8 cellular contexts compared by ENCODE assay signal in genomic region chr6:25070547-25071366, GRCh38.
A peak's percentile ranks its signal among the peaks of the same experiment; 100 is the strongest.
DNase-seq lines count a peak whose midpoint lies in the region; ATAC-seq and TF ChIP-seq lines count a peak whose summit lies in the region.

No MANE protein-coding gene starts in this region.

- H3K9ac ChIP-seq in KMS-11 (no peak overlapping the region), fibroblast of lung (ENCODE audit: insufficient read depth, low read length) (no peak overlapping the region), neural cell (ENCODE audit: low read length) (no peak overlapping the region)

- no peaks in the 10 kb centered on the region for H3K27me3 ChIP-seq in KMS-11 (ENCODE audit: insufficient read depth, low read depth)
- H3K27me3 ChIP-seq in PC-9 (ENCODE audit: insufficient read depth, low read depth) = no peaks in the 10 kb centered on the region
- no peaks in the 10 kb centered on the region for H3K27me3 ChIP-seq in fibroblast of lung (ENCODE audit: control insufficient read depth, insufficient read depth, low read length)
- no peaks in the 10 kb centered on the region for H3K27me3 ChIP-seq in neural cell (ENCODE audit: insufficient read depth, low read depth, low read length)

- intact Hi-C loops in PC-9 (cut with micrococcal nuclease; ENCODE audit: unreplicated experiment) = loop anchor here (1.0 to 10.0 kb wide), 14 partner anchors 44 to 788 kb away; no protein-coding TSS in a partner anchor

- TF ChIP-seq CTCF in KMS-11 (conservative IDR thresholded peaks at IDR 0.05; ENCODE audit: low read depth, low read length) (peak; percentile 93), PC-9 (conservative IDR thresholded peaks at IDR 0.05) (peak; percentile 94), fibroblast of lung (conservative IDR thresholded peaks at IDR 0.05 in 1 of 2, IDR thresholded peaks at IDR 0.05 in 1 of 2; ENCODE audit: low read depth in 1 of 2, low read length in 2 of 2) (peak; percentile 91 to 92), neural cell (IDR thresholded peaks at IDR 0.05; ENCODE audit: poor library complexity, severe bottlenecking) (peak; percentile 93)

- no peaks in the 10 kb centered on the region for H3K27me3 Mint-ChIP-seq in stimulated activated naive CD8-positive, alpha-beta T cell treated with anti-CD3 and anti-CD28 coated beads, Interleukin-15, amount 100 ng/mL, for 72 hours

- peak overlapping the region; percentile 80; the same call in 1 of the 2 replicates for H2AFZ ChIP-seq in KMS-11 (ENCODE audit: low read depth)
- peak overlapping the region; percentile 41; the same call in 1 of the 2 replicates for H2AFZ ChIP-seq in PC-9
- no peak overlapping the region for H2AFZ ChIP-seq in fibroblast of lung (ENCODE audit: low read length)
- H2AFZ ChIP-seq in neural cell (ENCODE audit: low read depth, low read length) = no peak overlapping the region

- H3F3A ChIP-seq in PC-9 (ENCODE audit: insufficient read depth, low read depth) (no peaks in the 10 kb centered on the region), neural cell (ENCODE audit: insufficient read depth, low read length, poor library complexity, severe bottlenecking) (no peaks in the 10 kb centered on the region)

- no peaks in the 10 kb centered on the region for H3K36me3 ChIP-seq in KMS-11 (ENCODE audit: insufficient read depth)
- H3K36me3 ChIP-seq in PC-9 (ENCODE audit: low read depth) = no peaks in the 10 kb centered on the region
- H3K36me3 ChIP-seq in fibroblast of lung (ENCODE audit: control insufficient read depth, insufficient read depth, low read length) = no peaks in the 10 kb centered on the region
- no peaks in the 10 kb centered on the region for H3K36me3 ChIP-seq in neural cell (ENCODE audit: insufficient read depth, low read length)

- BruUV-seq in PC-9 (replicated peaks; lab: Mats Ljungman, UMichigan) = no TSS peak

- TF ChIP-seq EP300 in neural cell (conservative IDR thresholded peaks at IDR 0.05; ENCODE audit: poor library complexity, severe bottlenecking) = no peak

- no peaks in the 10 kb centered on the region for H3K9me3 Mint-ChIP-seq in stimulated activated naive CD8-positive, alpha-beta T cell treated with anti-CD3 and anti-CD28 coated beads, Interleukin-15, amount 100 ng/mL, for 72 hours

- H3K9me2 ChIP-seq in PC-9 (ENCODE audit: insufficient read depth) (no peaks in the 10 kb centered on the region), neural cell (ENCODE audit: insufficient read depth, low read length) (no peaks in the 10 kb centered on the region)

- ATAC-seq in GM21576 (IDR thresholded peaks at IDR 0.05; ENCODE audit: unreplicated experiment) = peak; percentile 72
- ATAC-seq in stimulated activated naive CD8-positive, alpha-beta T cell treated with anti-CD3 and anti-CD28 coated beads, Interleukin-15, amount 100 ng/mL, for 72 hours = peak; percentile 93

- H3K27ac Mint-ChIP-seq in stimulated activated naive CD8-positive, alpha-beta T cell treated with anti-CD3 and anti-CD28 coated beads, Interleukin-15, amount 100 ng/mL, for 72 hours = peak overlapping the region; percentile 85 to 94

- no peaks in the 10 kb centered on the region for H3K79me2 ChIP-seq in KMS-11 (ENCODE audit: insufficient read depth, low read depth)
- no peaks in the 10 kb centered on the region for H3K79me2 ChIP-seq in PC-9 (ENCODE audit: low read depth)
- H3K79me2 ChIP-seq in fibroblast of lung (ENCODE audit: control insufficient read depth, insufficient read depth, low read length) = no peaks in the 10 kb centered on the region
- H3K79me2 ChIP-seq in neural cell (replicated peaks; ENCODE audit: insufficient read depth, low read length) = no peaks in the 10 kb centered on the region

- H3K27ac ChIP-seq in KMS-11 = no peak overlapping the region
- H3K27ac ChIP-seq in PC-9 = no peak overlapping the region
- no peak overlapping the region for H3K27ac ChIP-seq in fibroblast of lung (ENCODE audit: insufficient read depth, low read length)
- no peak overlapping the region for H3K27ac ChIP-seq in neural cell (ENCODE audit: low read length)

- H3K4me3 ChIP-seq in KMS-11 (IDR thresholded peaks at IDR 0.05; ENCODE audit: insufficient read depth, low read depth, low read length) = no peak overlapping the region
- H3K4me3 ChIP-seq in PC-9 = no peak overlapping the region
- no peak overlapping the region for H3K4me3 ChIP-seq in fibroblast of lung (replicated peaks in 1 of 4; ENCODE audit: control extremely low read depth in 1 of 4, insufficient read depth in 1 of 4, low read depth in 3 of 4, low read length in 4 of 4)
- H3K4me3 ChIP-seq in neural cell (ENCODE audit: low read length) = no peak overlapping the region

- H3K4me2 ChIP-seq in KMS-11 = no peak overlapping the region
- peak overlapping the region; percentile 35; the same call in 1 of the 2 replicates for H3K4me2 ChIP-seq in PC-9
- H3K4me2 ChIP-seq in fibroblast of lung (ENCODE audit: extremely low read depth, insufficient read depth, low read length) = no peak overlapping the region
- no peak overlapping the region for H3K4me2 ChIP-seq in neural cell (ENCODE audit: low read length)

- POLR2A ChIA-PET in PC-9 (lab: Charles Lee; ENCODE audit: unreplicated experiment) = interaction anchor here (0.6 kb wide), 1 partner anchor 51 kb away, joined by 5 read pairs; no protein-coding TSS in a partner anchor

- DNase-seq in DMS 273 treated with DMSO at 0.1 percent for 48 hours (lab: John Stamatoyannopoulos, UW) (peak; percentile 50), PC-9 (peak; percentile 67 to 76), fibroblast of lung (ENCODE audit: low read depth in 2 of 2) (peak; percentile 69 to 83)
- DNase-seq in activated T-cell treated with anti-CD3 and anti-CD28 coated beads, Interleukin-2, amount 50 U/mL, for 1 hour = peak; percentile 76
- peak; percentile 75 to 84 for DNase-seq in stimulated activated naive CD8-positive, alpha-beta T cell treated with anti-CD3 and anti-CD28 coated beads, Interleukin-15, amount 100 ng/mL, for 72 hours

- H3K4me3 Mint-ChIP-seq in stimulated activated naive CD8-positive, alpha-beta T cell treated with anti-CD3 and anti-CD28 coated beads, Interleukin-15, amount 100 ng/mL, for 72 hours = peak overlapping the region; percentile 74 to 79

- H3K9me3 ChIP-seq in PC-9 (ENCODE audit: insufficient read depth, low read depth) (0 out of 2 replicates have a peak, but pooled peaks cover 3% of the 10 kb centered on the region), fibroblast of lung (ENCODE audit: control insufficient read depth, insufficient read depth, low read depth, low read length) (no peaks in the 10 kb centered on the region), neural cell (ENCODE audit: low read length) (no peaks in the 10 kb centered on the region)

- TF ChIP-seq RAD21 in neural cell (conservative IDR thresholded peaks at IDR 0.05) = peak; percentile 98

- CTCF ChIA-PET in PC-9 (lab: Charles Lee) = interaction anchor here (0.9 to 1.8 kb wide), 7 partner anchors 44 to 487 kb away, joined by 3 to 12 read pairs (median 4); no protein-coding TSS in a partner anchor

- H3K4me1 ChIP-seq in KMS-11 (ENCODE audit: low read depth, poor library complexity, severe bottlenecking) = no peaks in the 10 kb centered on the region
- no peaks in the 10 kb centered on the region for H3K4me1 ChIP-seq in PC-9 (replicated peaks; ENCODE audit: insufficient read depth)
- no peaks in the 10 kb centered on the region for H3K4me1 ChIP-seq in fibroblast of lung (ENCODE audit: control insufficient read depth, extremely low read depth, insufficient read depth, low read length)

- H4K20me1 ChIP-seq in KMS-11 (ENCODE audit: insufficient read depth) (no peaks in the 10 kb centered on the region), PC-9 (ENCODE audit: insufficient read depth) (no peaks in the 10 kb centered on the region), fibroblast of lung (ENCODE audit: control insufficient read depth, extremely low read depth, insufficient read depth, low read length) (no peaks in the 10 kb centered on the region), neural cell (ENCODE audit: insufficient read depth) (no peaks in the 10 kb centered on the region)

- peaks cover 12% of the 10 kb centered on the region for H3K4me1 Mint-ChIP-seq in stimulated activated naive CD8-positive, alpha-beta T cell treated with anti-CD3 and anti-CD28 coated beads, Interleukin-15, amount 100 ng/mL, for 72 hours

TF ChIP-seq in neural cell, 6 proteins besides CTCF, POLR2A, EP300 and RAD21:
- TF ChIP-seq MXI1 (conservative IDR thresholded peaks at IDR 0.05; ENCODE audit: poor library complexity, severe bottlenecking) (peak; percentile 24), SMC3 (conservative IDR thresholded peaks at IDR 0.05; ENCODE audit: poor library complexity) (peak; percentile 99), REST (IDR thresholded peaks at IDR 0.05; ENCODE audit: borderline replicate concordance) (no peak)

Comparison
In these comparisons a context has a peak if more than half of its experiments do, and no peak if none do; other contexts are left out.
1. H2AFZ ChIP-seq: peak in KMS-11 (single experiment) and PC-9 (single experiment); none in fibroblast of lung (single experiment) and neural cell (single experiment).
2. Peak in every context shown above with its lines, with median percentiles within 50 percentile points of each other: DNase-seq and CTCF ChIP-seq.